ENCODE assay signal across 8 cellular contexts in the genomic region with DNA sequence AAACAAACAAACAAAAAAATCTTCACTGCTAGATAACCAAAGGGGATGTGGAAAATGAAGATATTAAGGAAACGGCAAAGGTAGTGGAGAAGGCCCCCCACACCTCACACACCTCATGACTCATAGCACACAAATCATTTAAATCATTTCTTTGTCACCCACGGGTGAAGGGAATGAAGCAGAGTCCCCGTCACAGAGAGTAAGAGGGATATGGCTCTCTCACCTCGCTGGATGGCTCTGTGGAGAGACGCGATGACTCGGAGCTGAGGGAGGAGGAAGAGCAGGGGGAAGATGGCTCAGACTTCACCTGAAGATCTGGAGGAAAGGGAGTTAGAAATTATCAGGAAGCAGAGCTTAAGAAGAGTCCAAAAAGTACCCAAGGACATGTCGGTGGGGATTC. TPM values are rescaled to one million over a fixed set of nuclear protein-coding genes. Genes with fewer than 3 reads are reported as not detected.
A peak's percentile ranks its signal among the peaks of the same experiment; 100 is the strongest.
DNase-seq lines count a peak whose midpoint lies in the region; ATAC-seq and TF ChIP-seq lines count a peak whose summit lies in the region.

No MANE protein-coding gene starts in this region.

- H3K27ac Mint-ChIP-seq in MCF 10A (ENCODE audit: low read depth, unreplicated experiment), result peak overlapping the region; percentile 96

- peak overlapping the region in 9 of 10 donors; percentile 60 to 97 (median 83) for H3K4me3 ChIP-seq in heart right ventricle
- H3K4me3 ChIP-seq in right atrium auricular region, result peak overlapping the region in 1 of 2 donors; percentile 71
- H3K4me3 ChIP-seq in mononuclear cell (ENCODE audit: low read length), result peak overlapping the region; percentile 99
- peak overlapping the region in 1 of 2 donors; percentile 97 for H3K4me3 ChIP-seq in uterus

- BruUV-seq in MCF 10A (replicated peaks; lab: Mats Ljungman, UMichigan), result no TSS peak

- no peaks in the 10 kb centered on the region for H3K27me3 ChIP-seq in heart right ventricle
- H3K27me3 ChIP-seq in right atrium auricular region, result no peaks in the 10 kb centered on the region
- H3K27me3 ChIP-seq in mononuclear cell (ENCODE audit: insufficient read depth, low read length), result no peaks in the 10 kb centered on the region
- H3K27me3 ChIP-seq in uterus, result no peaks in the 10 kb centered on the region

- peaks cover 0 to 54% (median 35%) of the 10 kb centered on the region in 9 donors for H3K36me3 ChIP-seq in heart right ventricle
- peaks cover 37% of the 10 kb centered on the region for H3K36me3 ChIP-seq in right atrium auricular region
- H3K36me3 ChIP-seq in uterus, result no peaks in the 10 kb centered on the region

- peak overlapping the region in 2 of 10 donors; percentile 91 to 93 for H3K27ac ChIP-seq in heart right ventricle
- peak overlapping the region in 1 of 2 donors; percentile 90 for H3K27ac ChIP-seq in right atrium auricular region
- H3K27ac ChIP-seq in uterus, result peak overlapping the region; percentile 84 to 89

- H3K36me3 Mint-ChIP-seq in MCF 10A (ENCODE audit: insufficient read depth, unreplicated experiment), result peaks cover 53% of the 10 kb centered on the region

- intact Hi-C loops in heart right ventricle (cut with DNase I) (loop anchor here in 5 of 10 donors (5.0 to 10.0 kb wide), 2 partner anchors 48 to 65 kb away; a partner anchor contains a TSS), MCF 10A (cut with micrococcal nuclease) (no loop called here), uterus (cut with DNase I; ENCODE audit: low total_unique reads) (loop anchor here (10.0 kb wide), 1 partner anchor 48 kb away; a partner anchor contains a TSS)

- POLR2A ChIA-PET in MCF 10A (lab: Yijun Ruan, JAX), result interaction anchor here (0.9 to 5.1 kb wide), 5 partner anchors 9 to 156 kb away, joined by 6 to 100 read pairs (median 23); a partner anchor contains a TSS

- peaks cover 16 to 47% (median 34%) of the 10 kb centered on the region in 9 donors for H3K4me1 ChIP-seq in heart right ventricle
- H3K4me1 ChIP-seq in right atrium auricular region, result peaks cover 0 to 30% of the 10 kb centered on the region in 2 donors
- H3K4me1 ChIP-seq in mononuclear cell (ENCODE audit: insufficient read depth, low read length), result peaks cover 38% of the 10 kb centered on the region
- peaks cover 0 to 19% of the 10 kb centered on the region in 2 donors for H3K4me1 ChIP-seq in uterus

- H3K4me1 Mint-ChIP-seq in MCF 10A (ENCODE audit: insufficient read depth, unreplicated experiment), result peaks cover 26% of the 10 kb centered on the region

- no peak for ATAC-seq in heart right ventricle

- peak overlapping the region; percentile 99 for H3K4me3 Mint-ChIP-seq in MCF 10A (ENCODE audit: unreplicated experiment)

- H3K9me3 Mint-ChIP-seq in MCF 10A (ENCODE audit: unreplicated experiment), result no peaks in the 10 kb centered on the region

- DNase-seq in heart right ventricle (no peak), right atrium auricular region (ENCODE audit: low spot score) (no peak), MCF 10A (ENCODE audit: unreplicated experiment) (no peak), uterus (no peak), NCI-H345 treated with DMSO at 0.1 percent for 48 hours (lab: John Stamatoyannopoulos, UW; ENCODE audit: unreplicated experiment) (no peak), AG08396 (ENCODE audit: low spot score) (no peak), HuH-7.5 (ENCODE audit: low spot score) (no peak)

- H3K9me3 ChIP-seq in heart right ventricle (no peaks in the 10 kb centered on the region), right atrium auricular region (no peaks in the 10 kb centered on the region), mononuclear cell (ENCODE audit: low read depth, low read length) (no peaks in the 10 kb centered on the region), uterus (no peaks in the 10 kb centered on the region)

- TF ChIP-seq POLR2A in uterus (IDR thresholded peaks at IDR 0.05), result no peak

- H3K27me3 Mint-ChIP-seq in MCF 10A (ENCODE audit: insufficient read depth, unreplicated experiment), result no peaks in the 10 kb centered on the region

- TF ChIP-seq CTCF in heart right ventricle (IDR thresholded peaks at IDR 0.05) (no peak), right atrium auricular region (IDR thresholded peaks at IDR 0.05) (no peak), MCF 10A (IDR thresholded peaks at IDR 0.05; ENCODE audit: unreplicated experiment) (no peak), uterus (IDR thresholded peaks at IDR 0.05) (no peak)

- CTCF ChIA-PET in MCF 10A (lab: Yijun Ruan, JAX), result interaction anchor here (0.6 to 2.0 kb wide), 4 partner anchors 8 to 165 kb away, joined by 4 to 9 read pairs (median 6); no protein-coding TSS in a partner anchor

- 65 to 68% methylated on average over 8 of the region's 8 CpGs for WGBS in heart right ventricle, 2 donors

RNA-seq across cellular contexts. Expression of a gene that starts 1.2 kb away (rescaled TPM):
- total RNA-seq in heart right ventricle (10 to 100 TPM; 20.1 to 44.4 (median 29.4) TPM), right atrium auricular region (10 to 100 TPM; 15.0 to 15.3 TPM), MCF 10A (2022) (65.6 and 86.5 TPM in 2 replicates), mononuclear cell (32.0 TPM), uterus (100 to 1,000 TPM in 1 of 4 donors, 10 to 100 TPM in 3; 16.4 to 121 (median 33.6) TPM)
- polyA plus RNA-seq in heart right ventricle, result 10 to 100 TPM; 23.4 to 47.0 TPM

RNA-seq across cellular contexts. Expression of a gene that starts 3.2 kb away (rescaled TPM):
- total RNA-seq in heart right ventricle (1 to 10 TPM in 8 of 10 donors, under 1 TPM in 2; 0.72 to 3.4 (median 2.2) TPM), right atrium auricular region (1 to 10 TPM; 1.1 to 3.4 TPM), MCF 10A (2022) (4.8 and 5.8 TPM in 2 replicates), mononuclear cell (1.2 TPM), uterus (10 to 100 TPM in 1 of 4 donors, 1 to 10 TPM in 3; 1.3 to 10.3 (median 5.1) TPM)
- 1 to 10 TPM; 3.4 to 7.2 TPM for polyA plus RNA-seq in heart right ventricle

RNA-seq across cellular contexts. Expression of a gene that starts 17.7 kb away (rescaled TPM):
- total RNA-seq in heart right ventricle (100 to 1,000 TPM in 1 of 10 donors, 10 to 100 TPM in 9; 36.2 to 123 (median 61.4) TPM), right atrium auricular region (100 to 1,000 TPM; 138 to 210 TPM), MCF 10A (2022) (3.0 and 4.3 TPM in 2 replicates), mononuclear cell (2.8 TPM), uterus (100 to 1,000 TPM in 3 of 4 donors, 10 to 100 TPM in 1; 90.6 to 217 (median 181) TPM)
- 10 to 100 TPM; 49.0 to 96.7 TPM for polyA plus RNA-seq in heart right ventricle

RNA-seq across cellular contexts. Expression of a gene that starts 24.9 kb away (rescaled TPM):
- total RNA-seq in heart right ventricle (1 to 10 TPM in 3 of 10 donors, under 1 TPM in 7; 0.17 to 1.4 (median 0.49) TPM), right atrium auricular region (1 to 10 TPM in 1 of 2 donors, under 1 TPM in 1; 0.70 to 1.1 TPM), MCF 10A (2022) (0.17 and 0.19 TPM in 2 replicates), mononuclear cell (0.42 TPM), uterus (1 to 10 TPM in 2 of 4 donors, not detected in 2; 8.0 to 9.4 TPM)
- polyA plus RNA-seq in heart right ventricle, result 1 to 10 TPM; 1.1 to 2.9 TPM

RNA-seq across cellular contexts. Expression of a gene that starts 27.1 kb away (rescaled TPM):
- 10 to 100 TPM; 18.0 to 31.8 (median 23.7) TPM for total RNA-seq in heart right ventricle
- polyA plus RNA-seq in heart right ventricle, result 10 to 100 TPM; 16.8 to 17.6 TPM
- 10 to 100 TPM; 19.5 to 27.0 TPM for total RNA-seq in right atrium auricular region
- total RNA-seq in MCF 10A (2022), result 3.7 and 5.4 TPM in 2 replicates
- total RNA-seq in mononuclear cell, result 6.0 TPM
- total RNA-seq in uterus, result 10 to 100 TPM; 19.0 to 35.1 (median 28.9) TPM
